9 cellular contexts compared by ENCODE assay signal in the genomic region with DNA sequence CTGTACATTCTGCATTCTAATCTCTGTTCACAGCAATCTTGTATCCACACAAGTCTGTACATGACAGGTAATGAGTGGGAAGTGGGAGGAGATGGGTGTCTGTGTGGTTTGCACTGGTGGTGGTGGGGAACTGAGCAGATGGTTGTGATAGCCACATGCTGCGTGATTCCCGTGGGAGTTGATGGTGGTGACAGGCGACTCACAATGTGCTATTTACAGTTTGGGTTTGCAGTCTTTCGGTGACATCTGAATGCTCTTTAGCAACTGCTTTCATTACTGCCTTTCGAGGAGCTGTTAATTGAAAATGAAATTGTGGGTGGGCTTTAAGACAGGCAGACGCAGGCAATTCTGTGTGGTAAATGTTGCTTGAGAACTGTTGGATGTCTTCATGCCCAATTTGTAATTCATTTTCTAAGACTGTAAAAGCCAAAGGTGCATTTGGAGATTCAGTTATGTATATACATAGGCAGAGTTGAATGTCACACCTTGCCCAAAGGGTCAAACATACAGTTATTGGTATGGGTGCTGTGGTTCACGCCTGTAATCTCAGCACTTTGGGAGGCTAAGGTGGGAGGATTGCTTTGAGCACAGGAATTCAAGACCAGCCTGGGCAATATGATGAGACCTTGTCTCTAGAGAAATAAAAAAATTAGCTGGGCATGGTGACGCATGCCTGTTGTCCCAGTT.
DNase-seq lines count a peak whose midpoint lies in the region; ATAC-seq and TF ChIP-seq lines count a peak whose summit lies in the region.
"Had no signal": no experiment of that assay in that cellular context is flagged by ENCODE, and none has a peak within 500 bp of the region (broad histone marks: within the 10 kb centered on the region; RNA-seq: fewer than 3 reads in every experiment).

No MANE protein-coding gene starts in this region.

- intact Hi-C loops in dorsolateral prefrontal cortex (cut with DNase I), result no loop called here

- DNase-seq in GM13976 (ENCODE audit: low spot score), result peak; percentile 47
- peak in 6 of 10 donors; percentile 43 to 67 (median 52) for DNase-seq in dorsolateral prefrontal cortex
- no peak for DNase-seq in DMS53 (lab: John Stamatoyannopoulos, UW)
- no peak for DNase-seq in NCI-H128 (lab: John Stamatoyannopoulos, UW; ENCODE audit: unreplicated experiment)
- DNase-seq in HCEC 1CT, result no peak
- DNase-seq in coronary artery (ENCODE audit: low spot score), result no peak
- DNase-seq: activated T-cell treated with anti-CD3 and anti-CD28 coated beads, Interleukin-2, amount 50 U/mL, for 1 hour had no signal

- peak; percentile 73 for ATAC-seq in GM19438 (IDR thresholded peaks at IDR 0.05; ENCODE audit: low read depth, unreplicated experiment)
- peak; percentile 86 for ATAC-seq in HG03095 (IDR thresholded peaks at IDR 0.05; ENCODE audit: unreplicated experiment)

- TF ChIP-seq CTCF in GM13976 (IDR thresholded peaks at IDR 0.05; ENCODE audit: borderline replicate concordance, control extremely low read depth, extremely low read depth, insufficient read depth, missing control alignments) (no peak), dorsolateral prefrontal cortex (IDR thresholded peaks at IDR 0.05 in 54 of 56, conservative IDR thresholded peaks at IDR 0.05 in 2 of 56; ENCODE audit: low read depth in 1 of 56, partially characterized antibody in 56 of 56) (no peak), coronary artery (IDR thresholded peaks at IDR 0.05) (no peak)

- no peak overlapping the region for H3K4me3 ChIP-seq in dorsolateral prefrontal cortex
- no peak overlapping the region for H3K4me3 ChIP-seq in coronary artery

- H3K27ac ChIP-seq in dorsolateral prefrontal cortex (peak overlapping the region in 2 of 59 donors; percentile 19 to 30), coronary artery (no peak overlapping the region)

- no peaks in the 10 kb centered on the region for H3K27me3 ChIP-seq in dorsolateral prefrontal cortex

- in situ Hi-C loops in GM13976 (cut with MboI; ENCODE audit: low sequenced_read_pairs, unreplicated experiment), result no loop called here

Comparison
In these comparisons a context has a peak if more than half of its experiments do, and no peak if none do; other contexts are left out.
1. DNase-seq: peak in GM13976 (single experiment) and dorsolateral prefrontal cortex (6 of 10); none in DMS53 (single experiment), NCI-H128 (single experiment), HCEC 1CT (single experiment) and coronary artery (single experiment).